In genomic region chr1:20521960-20522861, GRCh38 we compare ENCODE assay signal across 9 cellular contexts. TPM values are rescaled to one million over a fixed set of nuclear protein-coding genes. Genes with fewer than 3 reads are reported as not detected.
A peak's percentile ranks its signal among the peaks of the same experiment; 100 is the strongest.
DNase-seq lines count a peak whose midpoint lies in the region; ATAC-seq and TF ChIP-seq lines count a peak whose summit lies in the region.
"Had no signal": no experiment of that assay in that cellular context is flagged by ENCODE, and none has a peak within 500 bp of the region (broad histone marks: within the 10 kb centered on the region; RNA-seq: fewer than 3 reads in every experiment).

No MANE protein-coding gene starts in this region.

- H3K36me3 ChIP-seq in DOHH2 (ENCODE audit: control insufficient read depth, low read length): no peaks in the 10 kb centered on the region
- no peaks in the 10 kb centered on the region for H3K36me3 ChIP-seq in MG63
- H3K36me3 ChIP-seq in SJCRH30: no peaks in the 10 kb centered on the region
- no peaks in the 10 kb centered on the region for H3K36me3 ChIP-seq in tibial artery

- no peaks in the 10 kb centered on the region for H4K20me1 ChIP-seq in DOHH2 (ENCODE audit: control insufficient read depth, insufficient read depth, low read depth, low read length)

- H3K79me2 ChIP-seq in DOHH2 (ENCODE audit: control insufficient read depth, low read length): no peaks in the 10 kb centered on the region

- intact Hi-C loops in tibial artery (cut with DNase I; ENCODE audit: low total_unique reads): loop anchor here (2.0 kb wide), 1 partner anchor 111 kb away; the partner anchor contains the start of gene PINK1

- H3K4me2 ChIP-seq in DOHH2 (ENCODE audit: low read length): 0 out of 2 replicates have a peak overlapping the region, but pooled peaks have one; percentile 17

- H3K9me2 ChIP-seq in DOHH2 (replicated peaks; ENCODE audit: control insufficient read depth, low read length): no peaks in the 10 kb centered on the region

- peak; percentile 73 for TF ChIP-seq CTCF in DOHH2 (IDR thresholded peaks at IDR 0.05; ENCODE audit: low read depth, low read length, poor library complexity, severe bottlenecking)
- TF ChIP-seq CTCF in osteocyte (IDR thresholded peaks at IDR 0.05): peak; percentile 90
- TF ChIP-seq CTCF in tibial artery (IDR thresholded peaks at IDR 0.05): peak; percentile 85 to 90

- H3K27me3 ChIP-seq in DOHH2 (ENCODE audit: control insufficient read depth, low read length) (0 out of 2 replicates have a peak, but pooled peaks cover 3% of the 10 kb centered on the region), MG63 (no peaks in the 10 kb centered on the region), SJCRH30 (peaks cover 15% of the 10 kb centered on the region; the same call in 1 of the 2 replicates), tibial artery (peaks cover 0 to 17% of the 10 kb centered on the region in 2 donors)

- no peak overlapping the region for H3K4me3 ChIP-seq in DOHH2 (ENCODE audit: low read length)
- no peak overlapping the region for H3K4me3 ChIP-seq in MG63
- no peak overlapping the region for H3K4me3 ChIP-seq in SJCRH30
- H3K4me3 ChIP-seq in tibial artery: no peak overlapping the region

- H3K27ac ChIP-seq in DOHH2 (ENCODE audit: low read depth, low read length) (no peak overlapping the region), SJCRH30 (no peak overlapping the region), tibial artery (no peak overlapping the region)
- H3K27ac ChIP-seq: epithelial cell of prostate had no signal

- no peaks in the 10 kb centered on the region for H3K36me3 Mint-ChIP-seq in osteocyte (ENCODE audit: unreplicated experiment)

- H3K4me1 ChIP-seq in DOHH2 (ENCODE audit: control insufficient read depth, low read length) (no peaks in the 10 kb centered on the region), SJCRH30 (no peaks in the 10 kb centered on the region), tibial artery (peaks cover 0 to 4% (median 0%) of the 10 kb centered on the region in 4 donors)

- no peak for ATAC-seq in HG02840 (IDR thresholded peaks at IDR 0.05; ENCODE audit: low FRiP score, unreplicated experiment)

- H3K9me3 Mint-ChIP-seq in osteocyte (ENCODE audit: unreplicated experiment): no peaks in the 10 kb centered on the region

- no peak overlapping the region for H3K4me3 Mint-ChIP-seq in osteocyte (ENCODE audit: unreplicated experiment)

- H3K27ac Mint-ChIP-seq in osteocyte (ENCODE audit: unreplicated experiment): no peak overlapping the region

- H3K27me3 Mint-ChIP-seq in osteocyte (ENCODE audit: unreplicated experiment): peaks cover 50% of the 10 kb centered on the region

- H3K4me1 Mint-ChIP-seq in osteocyte (ENCODE audit: unreplicated experiment): no peaks in the 10 kb centered on the region

- H3K9me3 ChIP-seq in DOHH2 (ENCODE audit: control insufficient read depth, insufficient read depth, low read length) (no peaks in the 10 kb centered on the region), MG63 (no peaks in the 10 kb centered on the region), SJCRH30 (replicated peaks) (no peaks in the 10 kb centered on the region), tibial artery (no peaks in the 10 kb centered on the region)

- no peaks in the 10 kb centered on the region for H3F3A ChIP-seq in DOHH2 (ENCODE audit: control insufficient read depth, insufficient read depth)

- DNase-seq in MG63 (peak; percentile 57), SJCRH30 (peak; percentile 82 to 91), glomerular endothelial cell (ENCODE audit: extremely low read depth, low read depth, low spot score) (peak; percentile 55), osteocyte (ENCODE audit: extremely low spot score, unreplicated experiment) (peak; percentile 93), tibial artery (peak; percentile 74 to 89)
- peak; percentile 33 for DNase-seq in activated gamma-delta T cell treated with anti-CD3 and anti-CD28 coated beads, Interleukin-2, amount 50 U/mL, for 16 hours (ENCODE audit: low read depth)

RNA-seq across cellular contexts. Expression of gene MUL1, which starts 14.3 kb away (rescaled TPM):
- 12.1 and 14.3 TPM in 2 replicates for total RNA-seq in MG63 (2014; rRNA removed; shearing (Covaris generic); ENCODE audit: low replicate concordance)
- 26.7 and 28.8 TPM in 2 replicates for total RNA-seq in SJCRH30 (2014; rRNA removed; shearing (Covaris generic))
- total RNA-seq in glomerular endothelial cell (35.2 and 45.4 TPM in 2 replicates), osteocyte (42.9 and 45.5 TPM in 2 replicates)

RNA-seq across cellular contexts. Expression of gene FAM43B, which starts 30.2 kb away (rescaled TPM):
- total RNA-seq in MG63 (2014; rRNA removed; shearing (Covaris generic); ENCODE audit: low replicate concordance): 0.15 TPM in 1 of 2 replicates, not detected in the other
- total RNA-seq in SJCRH30 (2014; rRNA removed; shearing (Covaris generic)): 0.25 and 0.73 TPM in 2 replicates
- total RNA-seq in glomerular endothelial cell (0.10 and 0.47 TPM in 2 replicates), osteocyte (0.37 and 0.43 TPM in 2 replicates)

RNA-seq across cellular contexts. Expression of gene CAMK2N1, which starts 36.2 kb away (rescaled TPM):
- total RNA-seq in MG63 (2014; rRNA removed; shearing (Covaris generic); ENCODE audit: low replicate concordance): 20.5 and 31.6 TPM in 2 replicates
- 4.7 and 6.2 TPM in 2 replicates for total RNA-seq in SJCRH30 (2014; rRNA removed; shearing (Covaris generic))
- 4.6 and 8.9 TPM in 2 replicates for total RNA-seq in glomerular endothelial cell
- total RNA-seq in osteocyte: 26.8 and 30.0 TPM in 2 replicates

Comparison
In these comparisons a context has a peak if more than half of its experiments do, and no peak if none do; other contexts are left out.
1. DNase-seq: peak in every context shown above with its lines; median percentile 93 in osteocyte; 86 in SJCRH30; 82 in tibial artery; 57 in MG63; 55 in glomerular endothelial cell; 33 in activated gamma-delta T cell treated with anti-CD3 and anti-CD28 coated beads, Interleukin-2, amount 50 U/mL, for 16 hours.